ENCODE assay signal across 22 cellular contexts in the genomic region with DNA sequence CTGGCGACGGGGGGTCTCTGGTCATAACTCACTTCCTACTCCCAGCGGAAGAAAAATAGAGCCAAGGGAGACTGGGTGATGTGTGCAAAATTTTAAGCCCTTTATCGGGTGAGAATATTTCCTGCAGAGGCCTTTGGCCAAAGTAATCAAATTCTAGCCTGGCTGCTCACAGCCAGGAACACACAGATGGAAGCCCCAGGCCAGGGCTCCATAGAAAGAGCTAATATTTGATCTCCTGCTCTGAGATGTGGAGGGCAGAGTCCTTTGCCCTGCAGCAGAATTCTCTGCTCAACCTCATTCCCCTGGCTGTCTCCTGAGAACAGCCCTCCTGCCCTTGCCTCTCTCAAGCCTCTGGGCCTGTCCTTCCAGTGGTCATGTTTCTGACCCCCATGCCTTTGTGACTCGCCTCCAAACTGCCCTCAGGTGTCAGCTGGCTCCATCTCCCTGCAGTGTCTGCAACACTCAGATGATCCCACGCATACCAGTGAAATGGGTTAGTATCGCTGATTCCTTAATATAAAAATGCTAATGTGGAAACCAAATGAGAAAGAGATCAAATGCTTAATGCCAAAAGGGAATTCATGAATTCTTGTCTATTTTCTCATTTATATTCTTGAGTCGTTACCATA. TPM values are rescaled to one million over a fixed set of nuclear protein-coding genes. Genes with fewer than 3 reads are reported as not detected.
DNase-seq lines count a peak whose midpoint lies in the region; ATAC-seq, FAIRE-seq and TF ChIP-seq lines count a peak whose summit lies in the region.
"Had no signal": no experiment of that assay in that cellular context is flagged by ENCODE, and none has a peak within 500 bp of the region (broad histone marks: within the 10 kb centered on the region; RNA-seq: fewer than 3 reads in every experiment).

No MANE protein-coding gene starts in this region.

- peak; percentile 23 for FAIRE-seq in RCC 7860 (lab: Jason Lieb, UNC)
- FAIRE-seq: colon, GM18507, HTR-8/SVneo, kidney had no signal

- H3K4me3 Mint-ChIP-seq in nephron (peak overlapping the region in 1 of 3 experiments; percentile 0), immature natural killer cell (no peak overlapping the region)
- H3K4me3 Mint-ChIP-seq in activated CD8-positive, alpha-beta T cell treated with anti-CD3 and anti-CD28 coated beads for 36 hours, result no peak overlapping the region
- H3K4me3 Mint-ChIP-seq in naive thymus-derived CD8-positive, alpha-beta T cell, result no peak overlapping the region
- H3K4me3 Mint-ChIP-seq: activated CD8-positive, alpha-beta T cell treated with anti-CD3 and anti-CD28 coated beads, Interleukin-2, amount 10 ng/mL, durations not matched to agents 7 days and 5 days; activated naive CD8-positive, alpha-beta T cell treated with anti-CD3 and anti-CD28 coated beads, Interleukin-2, amount 10 ng/mL, durations not matched to agents 7 days and 5 days; activated T-cell treated with anti-CD3 and anti-CD28 coated beads, Interleukin-2, amount 50 U/mL, for 72 hours; stimulated activated effector memory CD8-positive, alpha-beta T cell treated with anti-CD3 and anti-CD28 coated beads, Interleukin-12 subunit alpha, Interleukin-12 subunit beta, amount 100 ng/mL, for 72 hours had no signal

- H3K4me1 Mint-ChIP-seq in nephron, result peaks cover 28% of the 10 kb centered on the region
- no peaks in the 10 kb centered on the region for H3K4me1 Mint-ChIP-seq in immature natural killer cell
- no peaks in the 10 kb centered on the region for H3K4me1 Mint-ChIP-seq in activated CD8-positive, alpha-beta T cell treated with anti-CD3 and anti-CD28 coated beads for 36 hours (ENCODE audit: low read depth)
- H3K4me1 Mint-ChIP-seq in naive thymus-derived CD8-positive, alpha-beta T cell, result no peaks in the 10 kb centered on the region
- H3K4me1 Mint-ChIP-seq: activated naive CD8-positive, alpha-beta T cell treated with anti-CD3 and anti-CD28 coated beads, Interleukin-2, amount 10 ng/mL, durations not matched to agents 7 days and 5 days; stimulated activated effector memory CD8-positive, alpha-beta T cell treated with anti-CD3 and anti-CD28 coated beads, Interleukin-12 subunit alpha, Interleukin-12 subunit beta, amount 100 ng/mL, for 72 hours had no signal

- H3K9me3 Mint-ChIP-seq in nephron (peaks cover 17% of the 10 kb centered on the region), immature natural killer cell (peaks cover 2 to 16% (median 6%) of the 10 kb centered on the region in 6 donors)
- peaks cover 14% of the 10 kb centered on the region for H3K9me3 Mint-ChIP-seq in activated CD8-positive, alpha-beta T cell treated with anti-CD3 and anti-CD28 coated beads for 36 hours
- peaks cover 8 to 23% (median 15%) of the 10 kb centered on the region in 9 donors for H3K9me3 Mint-ChIP-seq in naive thymus-derived CD8-positive, alpha-beta T cell

- intact Hi-C loops in activated CD8-positive, alpha-beta T cell treated with anti-CD3 and anti-CD28 coated beads for 36 hours (cut with micrococcal nuclease), result no loop called here

- DNase-seq in EL, result peak; percentile 4
- DNase-seq in RCC 7860 (ENCODE audit: low spot score), result no peak
- DNase-seq in ecto neural progenitor cell (ENCODE audit: low spot score), result peak; percentile 62
- no peak for DNase-seq in immature natural killer cell
- no peak for DNase-seq in activated naive CD4-positive, alpha-beta T cell treated with anti-CD3 and anti-CD28 coated beads, Interleukin-2, amount 50 U/mL, for 16 hours
- DNase-seq in activated CD8-positive, alpha-beta T cell treated with anti-CD3 and anti-CD28 coated beads for 36 hours, result no peak
- DNase-seq in naive thymus-derived CD8-positive, alpha-beta T cell, result no peak
- DNase-seq: activated CD8-positive, alpha-beta T cell treated with anti-CD3 and anti-CD28 coated beads, Interleukin-2, amount 10 ng/mL, durations not matched to agents 7 days and 5 days; activated naive CD8-positive, alpha-beta T cell treated with anti-CD3 and anti-CD28 coated beads, Interleukin-2, amount 10 ng/mL, durations not matched to agents 7 days and 5 days; activated T-cell treated with anti-CD3 and anti-CD28 coated beads, Interleukin-2, amount 50 U/mL, for 72 hours; BE2C; DMS 273 treated with DMSO at 0.1 percent for 48 hours; erythroblast; kidney; NCI-H187; NCI-H510A; spleen had no signal

- H3K27ac Mint-ChIP-seq in nephron (peak overlapping the region; percentile 11 to 36 (median 23)), immature natural killer cell (no peak overlapping the region)
- H3K27ac Mint-ChIP-seq in activated CD8-positive, alpha-beta T cell treated with anti-CD3 and anti-CD28 coated beads for 36 hours, result no peak overlapping the region
- H3K27ac Mint-ChIP-seq in naive thymus-derived CD8-positive, alpha-beta T cell, result no peak overlapping the region
- H3K27ac Mint-ChIP-seq: activated CD8-positive, alpha-beta T cell treated with anti-CD3 and anti-CD28 coated beads, Interleukin-2, amount 10 ng/mL, durations not matched to agents 7 days and 5 days; activated naive CD8-positive, alpha-beta T cell treated with anti-CD3 and anti-CD28 coated beads, Interleukin-2, amount 10 ng/mL, durations not matched to agents 7 days and 5 days; activated T-cell treated with anti-CD3 and anti-CD28 coated beads, Interleukin-2, amount 50 U/mL, for 72 hours; stimulated activated effector memory CD8-positive, alpha-beta T cell treated with anti-CD3 and anti-CD28 coated beads, Interleukin-12 subunit alpha, Interleukin-12 subunit beta, amount 100 ng/mL, for 72 hours had no signal

- POLR2A ChIA-PET in activated CD8-positive, alpha-beta T cell treated with anti-CD3 and anti-CD28 coated beads for 36 hours (lab: Charles Lee), result interaction anchor here (0.6 kb wide), 1 partner anchor 185 kb away, joined by 3 read pairs; no protein-coding TSS in a partner anchor
- POLR2A ChIA-PET in naive thymus-derived CD8-positive, alpha-beta T cell (lab: Charles Lee), result no interaction called here

- H3K36me3 Mint-ChIP-seq in nephron (ENCODE audit: low read depth) (peaks cover 6% of the 10 kb centered on the region), immature natural killer cell (no peaks in the 10 kb centered on the region)
- H3K36me3 Mint-ChIP-seq in activated CD8-positive, alpha-beta T cell treated with anti-CD3 and anti-CD28 coated beads for 36 hours (ENCODE audit: low read depth), result no peaks in the 10 kb centered on the region
- peaks cover 0 to 19% (median 0%) of the 10 kb centered on the region in 3 donors for H3K36me3 Mint-ChIP-seq in naive thymus-derived CD8-positive, alpha-beta T cell
- H3K36me3 Mint-ChIP-seq: activated naive CD8-positive, alpha-beta T cell treated with anti-CD3 and anti-CD28 coated beads, Interleukin-2, amount 10 ng/mL, durations not matched to agents 7 days and 5 days; stimulated activated effector memory CD8-positive, alpha-beta T cell treated with anti-CD3 and anti-CD28 coated beads, Interleukin-12 subunit alpha, Interleukin-12 subunit beta, amount 100 ng/mL, for 72 hours had no signal

- no peak for ATAC-seq in activated CD8-positive, alpha-beta T cell treated with anti-CD3 and anti-CD28 coated beads for 36 hours
- no peak for ATAC-seq in naive thymus-derived CD8-positive, alpha-beta T cell
- ATAC-seq: activated CD8-positive, alpha-beta T cell treated with anti-CD3 and anti-CD28 coated beads, Interleukin-2, amount 10 ng/mL, durations not matched to agents 7 days and 5 days; activated T-cell treated with anti-CD3 and anti-CD28 coated beads, Interleukin-2, amount 50 U/mL, for 72 hours; stimulated activated effector memory CD8-positive, alpha-beta T cell treated with anti-CD3 and anti-CD28 coated beads, Interleukin-12 subunit alpha, Interleukin-12 subunit beta, amount 100 ng/mL, for 72 hours had no signal

- CTCF ChIA-PET in activated CD8-positive, alpha-beta T cell treated with anti-CD3 and anti-CD28 coated beads for 36 hours (lab: Charles Lee), result no interaction called here

- H3K27me3 Mint-ChIP-seq in nephron (ENCODE audit: low read depth), result peaks cover 15% of the 10 kb centered on the region
- H3K27me3 Mint-ChIP-seq in immature natural killer cell (ENCODE audit: low read depth in 3 of 3), result peaks cover 0 to 10% (median 0%) of the 10 kb centered on the region in 3 donors
- H3K27me3 Mint-ChIP-seq in activated CD8-positive, alpha-beta T cell treated with anti-CD3 and anti-CD28 coated beads for 36 hours, result peaks cover 7% of the 10 kb centered on the region
- H3K27me3 Mint-ChIP-seq in naive thymus-derived CD8-positive, alpha-beta T cell, result peaks cover 8 to 17% (median 11%) of the 10 kb centered on the region in 5 donors

- TF ChIP-seq CTCF in nephron (IDR thresholded peaks at IDR 0.05; ENCODE audit: unreplicated experiment in 3 of 3), result no peak
- no peak for TF ChIP-seq CTCF in activated CD8-positive, alpha-beta T cell treated with anti-CD3 and anti-CD28 coated beads for 36 hours (IDR thresholded peaks at IDR 0.05)

RNA-seq across cellular contexts. Expression of gene FRMD4A, which starts 34.5 kb away (rescaled TPM):
- under 1 TPM in 1 of 3 donors, not detected in 2; 0.48 TPM for polyA plus RNA-seq in immature natural killer cell
- 1 to 10 TPM; 2.1 to 2.8 TPM for total RNA-seq in activated CD8-positive, alpha-beta T cell treated with anti-CD3 and anti-CD28 coated beads for 36 hours
- under 1 TPM in 1 of 2 experiments, not detected in 1; 0.31 TPM for total RNA-seq in naive thymus-derived CD8-positive, alpha-beta T cell
- under 1 TPM in 2 of 3 donors, not detected in 1; 0.02 to 0.80 TPM for polyA plus RNA-seq in naive thymus-derived CD8-positive, alpha-beta T cell

Comparison
In these comparisons a context has a peak if more than half of its experiments do, and no peak if none do; other contexts are left out.
1. DNase-seq: peak in EL (single experiment) and ecto neural progenitor cell (single experiment); none in RCC 7860 (single experiment), immature natural killer cell (0 of 3), activated naive CD4-positive, alpha-beta T cell treated with anti-CD3 and anti-CD28 coated beads, Interleukin-2, amount 50 U/mL, for 16 hours (single experiment), activated CD8-positive, alpha-beta T cell treated with anti-CD3 and anti-CD28 coated beads for 36 hours (single experiment) and naive thymus-derived CD8-positive, alpha-beta T cell (0 of 10).
2. H3K27ac Mint-ChIP-seq: peak in nephron (3 of 3); none in immature natural killer cell (0 of 6), activated CD8-positive, alpha-beta T cell treated with anti-CD3 and anti-CD28 coated beads for 36 hours (single experiment) and naive thymus-derived CD8-positive, alpha-beta T cell (0 of 10).